Comparison of ENCODE assay signal across 9 cellular contexts in the genomic region with DNA sequence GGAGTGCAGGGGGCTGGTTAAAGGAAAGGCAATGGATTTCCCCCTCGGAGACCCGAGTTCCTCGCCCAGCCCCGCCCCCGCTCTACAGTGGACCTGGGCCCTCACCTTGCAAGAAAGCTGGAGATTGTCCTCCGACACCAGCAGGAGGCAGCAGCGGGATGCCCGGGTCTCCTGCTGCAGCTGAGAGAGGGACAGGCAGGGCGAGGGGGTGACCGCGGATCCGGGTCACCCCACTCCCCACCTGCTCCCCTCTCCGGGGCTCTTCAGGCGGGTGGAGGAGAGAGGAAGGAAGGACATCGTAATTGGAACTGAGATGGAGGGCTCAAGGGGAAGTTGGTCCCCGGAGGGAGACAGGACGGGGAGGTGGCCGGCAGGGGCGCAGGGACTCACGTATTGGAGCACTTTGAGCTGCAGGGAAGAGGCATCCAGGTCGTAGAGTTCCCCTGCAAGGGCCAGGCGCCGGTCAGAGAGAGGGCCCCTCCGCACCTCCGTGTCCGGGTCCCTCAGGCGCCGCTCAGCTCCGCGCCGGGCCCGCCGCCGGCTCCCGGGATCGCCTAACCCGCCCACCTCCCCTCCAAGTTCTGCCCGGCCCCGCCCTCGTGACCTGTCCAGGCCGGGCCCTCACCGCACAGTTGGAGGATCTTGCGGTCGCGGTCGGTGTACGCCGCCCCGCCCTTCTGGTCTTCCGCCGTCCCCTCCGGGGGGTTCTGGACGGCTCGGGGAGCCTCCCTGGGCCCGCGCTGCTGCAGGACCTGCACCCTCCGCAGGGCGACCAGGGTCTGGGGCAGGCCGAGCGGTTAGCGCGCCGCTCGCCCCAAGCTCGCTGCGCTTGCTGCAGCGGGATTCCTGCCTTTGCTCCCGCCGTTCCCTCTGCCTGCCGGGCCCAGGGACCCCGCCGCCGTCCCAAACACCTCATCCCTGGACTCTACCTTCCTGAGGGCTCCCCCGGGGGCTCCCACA.
DNase-seq lines count a peak whose midpoint lies in the region; ATAC-seq and TF ChIP-seq lines count a peak whose summit lies in the region.
"Had no signal": no experiment of that assay in that cellular context is flagged by ENCODE, and none has a peak within 500 bp of the region (broad histone marks: within the 10 kb centered on the region; RNA-seq: fewer than 3 reads in every experiment).

No MANE protein-coding gene starts in this region.

- peak overlapping the region in 10 of 59 donors; percentile 9 to 62 (median 28) for H3K27ac ChIP-seq in dorsolateral prefrontal cortex
- no peak overlapping the region for H3K27ac ChIP-seq in transverse colon
- H3K27ac ChIP-seq: epithelial cell of prostate had no signal

- intact Hi-C loops in Right ventricle myocardium inferior (cut with DNase I): no loop called here
- intact Hi-C loops in cardiac septum (cut with DNase I): no loop called here
- intact Hi-C loops in dorsolateral prefrontal cortex (cut with DNase I): loop anchor here in 1 of 2 donors (10.0 kb wide), 1 partner anchor 585 kb away; no protein-coding TSS in a partner anchor
- intact Hi-C loops in transverse colon (cut with DNase I; ENCODE audit: low total_unique reads): loop anchor here (5.0 kb wide), 1 partner anchor 92 kb away; no protein-coding TSS in a partner anchor

- H3K36me3 ChIP-seq in transverse colon: no peaks in the 10 kb centered on the region

- H3K4me1 ChIP-seq in transverse colon: peaks cover 0 to 14% (median 10%) of the 10 kb centered on the region in 4 donors

- peak; percentile 59 for DNase-seq in Right ventricle myocardium inferior (ENCODE audit: missing footprints)
- DNase-seq in cardiac septum (ENCODE audit: low spot score): no peak
- no peak for DNase-seq in dorsolateral prefrontal cortex
- peak; percentile 34 for DNase-seq in myocyte (ENCODE audit: low read depth)
- peak; percentile 53 for DNase-seq in transverse colon
- no peak for DNase-seq in NCI-H187 treated with DMSO at 0.1 percent for 48 hours (lab: John Stamatoyannopoulos, UW)
- no peak for DNase-seq in NCI-H1436 treated with DMSO at 0.1 percent for 48 hours (lab: John Stamatoyannopoulos, UW)

- TF ChIP-seq CTCF in WI38 (IDR thresholded peaks at IDR 0.05; ENCODE audit: low read depth, low read length) (peak; percentile 20; the same call in 1 of the 2 replicates), dorsolateral prefrontal cortex (IDR thresholded peaks at IDR 0.05 in 54 of 56, conservative IDR thresholded peaks at IDR 0.05 in 2 of 56; ENCODE audit: low read depth in 1 of 56, partially characterized antibody in 56 of 56) (peak in 44 of 56 donors; percentile 7 to 58 (median 38)), transverse colon (IDR thresholded peaks at IDR 0.05) (peak; percentile 30 to 54 (median 46))

- WGBS in transverse colon (ENCODE audit: low coverage in 1 of 2), 2 donors: 14 to 20% methylated on average over 10 to 44 of the region's 74 CpGs

- H3K9me3 ChIP-seq in transverse colon: no peaks in the 10 kb centered on the region

- ATAC-seq in Right ventricle myocardium inferior: peak; percentile 8

- no peak for TF ChIP-seq POLR2A in transverse colon (IDR thresholded peaks at IDR 0.05)

- H3K27me3 ChIP-seq in dorsolateral prefrontal cortex (peaks cover 0 to 19% (median 0%) of the 10 kb centered on the region in 45 donors), transverse colon (peaks cover 51% of the 10 kb centered on the region)

- TF ChIP-seq EP300 in transverse colon (IDR thresholded peaks at IDR 0.05; ENCODE audit: low read depth): no peak

- H3K4me3 ChIP-seq in WI38 (ENCODE audit: low read depth, low read length) (no peak overlapping the region), dorsolateral prefrontal cortex (peak overlapping the region in 23 of 59 donors; percentile 3 to 50 (median 22)), transverse colon (peak overlapping the region in 2 of 4 donors; percentile 7 to 31)

- in situ Hi-C loops in transverse colon (cut with MboI; ENCODE audit: low pct_ligation_motif_present in 1 of 4, low pct_unique_long_range_greater_than_20kb in 1 of 4, low sequenced_read_pairs in 3 of 4): loop anchor here (5.0 to 10.0 kb wide), 2 partner anchors 55 to 57 kb away; no protein-coding TSS in a partner anchor

Comparison
In these comparisons a context has a peak if more than half of its experiments do, and no peak if none do; other contexts are left out.
1. DNase-seq: peak in Right ventricle myocardium inferior (single experiment), myocyte (single experiment) and transverse colon (single experiment); none in cardiac septum (single experiment), dorsolateral prefrontal cortex (0 of 10), NCI-H187 treated with DMSO at 0.1 percent for 48 hours (single experiment) and NCI-H1436 treated with DMSO at 0.1 percent for 48 hours (single experiment).
2. Peak in every context shown above with its lines, with median percentiles within 50 percentile points of each other: CTCF ChIP-seq.